8 cellular contexts compared by ENCODE assay signal in the genomic region with DNA sequence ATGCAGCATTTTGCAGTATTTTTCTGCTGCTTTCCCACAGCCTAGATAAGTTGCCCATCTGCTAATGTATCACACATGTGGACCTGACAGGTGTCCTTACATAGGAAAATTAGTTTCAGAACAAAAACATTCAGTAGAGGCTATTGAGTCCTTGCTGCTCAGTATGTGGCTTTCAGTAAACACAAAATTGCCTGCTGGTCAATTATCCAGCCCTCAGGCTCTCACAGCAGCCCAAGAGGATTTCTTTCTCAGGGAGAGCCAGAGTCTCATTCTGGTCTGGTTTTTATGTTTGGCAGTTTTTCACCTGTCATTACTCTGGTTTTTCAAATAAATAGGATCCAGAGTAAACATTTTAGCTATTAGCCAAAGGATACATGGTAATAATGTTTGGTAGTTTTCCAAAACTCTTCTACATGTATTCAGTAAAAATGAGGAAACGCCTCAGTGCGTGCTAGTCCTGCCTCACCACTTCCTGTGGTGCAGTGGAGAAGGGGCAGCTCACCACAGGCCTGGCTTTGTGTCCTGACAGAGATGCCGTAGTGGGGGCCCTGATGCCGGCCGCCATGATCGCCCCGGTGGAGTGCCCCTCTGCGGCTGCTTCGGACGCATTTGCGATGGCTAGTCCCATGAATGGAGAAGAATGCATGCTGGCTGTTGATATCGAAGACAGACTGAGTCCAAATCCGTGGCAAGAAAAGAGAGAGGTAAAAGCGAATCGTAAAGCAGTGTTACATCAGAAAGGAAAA.
DNase-seq lines count a peak whose midpoint lies in the region; ATAC-seq and TF ChIP-seq lines count a peak whose summit lies in the region.
"Not testable (repeated sequence)": the region's sequence is repeated elsewhere in the genome, so short reads cannot be mapped to it uniquely, and the experiment has no call there.

No MANE protein-coding gene starts in this region.

- not testable (repeated sequence) for H3K14ac ChIP-seq in mesenchymal stem cell (ENCODE audit: low read length in 2 of 2)

- not testable (repeated sequence) for H2AK5ac ChIP-seq in mesenchymal stem cell (ENCODE audit: low read length, severe bottlenecking)

- not testable (repeated sequence) for H3K4me2 ChIP-seq in mesenchymal stem cell (ENCODE audit: low read length, poor library complexity, severe bottlenecking)

- H3K4me3 Mint-ChIP-seq in activated CD8-positive, alpha-beta T cell treated with anti-CD3 and anti-CD28 coated beads for 36 hours = peak overlapping the region; percentile 61

- H2BK5ac ChIP-seq in mesenchymal stem cell (ENCODE audit: low read depth, low read length, poor library complexity, severe bottlenecking) = not testable (repeated sequence)

- not testable (repeated sequence) for H3K4me1 Mint-ChIP-seq in activated CD8-positive, alpha-beta T cell treated with anti-CD3 and anti-CD28 coated beads for 36 hours (ENCODE audit: low read depth)

- not testable (repeated sequence) for H3K9me3 ChIP-seq in mesenchymal stem cell (ENCODE audit: control insufficient read depth, low read length)

- peak overlapping the region; percentile 54 for H3K9ac ChIP-seq in mesenchymal stem cell (ENCODE audit: low read length)

- H3K27ac Mint-ChIP-seq in activated CD8-positive, alpha-beta T cell treated with anti-CD3 and anti-CD28 coated beads for 36 hours = peak overlapping the region; percentile 17

- H2BK15ac ChIP-seq in mesenchymal stem cell (ENCODE audit: low read depth, poor library complexity, severe bottlenecking) = not testable (repeated sequence)

- 93% methylated on average over 15 of the region's 15 CpGs for WGBS in mesenchymal stem cell

- not testable (repeated sequence) for H3K23ac ChIP-seq in mesenchymal stem cell (ENCODE audit: low read length in 2 of 2)

- POLR2A ChIA-PET in activated CD8-positive, alpha-beta T cell treated with anti-CD3 and anti-CD28 coated beads for 36 hours (lab: Charles Lee) = not testable (repeated sequence)

- H3K4me3 ChIP-seq in H7 (ENCODE audit: insufficient read depth, low read depth, low read length) = peak overlapping the region; percentile 22; the same call in 1 of the 2 replicates
- H3K4me3 ChIP-seq in NB4 (ENCODE audit: low read depth, low read length) = peak overlapping the region; percentile 88
- not testable (repeated sequence) for H3K4me3 ChIP-seq in mesenchymal stem cell (ENCODE audit: insufficient read depth in 1 of 2, low read depth in 1 of 2, low read length in 2 of 2)

- ATAC-seq in activated CD8-positive, alpha-beta T cell treated with anti-CD3 and anti-CD28 coated beads for 36 hours = not testable (repeated sequence)

- not testable (repeated sequence) for H3K18ac ChIP-seq in mesenchymal stem cell (ENCODE audit: low read depth in 1 of 2, low read length in 2 of 2)

- not testable (repeated sequence) for H3K27me3 Mint-ChIP-seq in activated CD8-positive, alpha-beta T cell treated with anti-CD3 and anti-CD28 coated beads for 36 hours

- not testable (repeated sequence) for H3K27ac ChIP-seq in mesenchymal stem cell (ENCODE audit: low read length, poor library complexity, severe bottlenecking)

- intact Hi-C loops in activated CD8-positive, alpha-beta T cell treated with anti-CD3 and anti-CD28 coated beads for 36 hours (cut with micrococcal nuclease) = not testable (repeated sequence)

- not testable (repeated sequence) for H3K27me3 ChIP-seq in H7 (ENCODE audit: control insufficient read depth, insufficient read depth, low read length)
- H3K27me3 ChIP-seq in mesenchymal stem cell (ENCODE audit: control insufficient read depth in 1 of 2, insufficient read depth in 1 of 2, low read length in 2 of 2) = peaks cover 0 to 23% of the 10 kb centered on the region in 2 experiments

- H3K9me3 Mint-ChIP-seq in activated CD8-positive, alpha-beta T cell treated with anti-CD3 and anti-CD28 coated beads for 36 hours = not testable (repeated sequence)

- not testable (repeated sequence) for H3K36me3 ChIP-seq in H7 (replicated peaks; ENCODE audit: control insufficient read depth, insufficient read depth, low read length); mesenchymal stem cell (ENCODE audit: control insufficient read depth in 1 of 2, insufficient read depth in 2 of 2, low read depth in 1 of 2, low read length in 2 of 2)

- CTCF ChIA-PET in activated CD8-positive, alpha-beta T cell treated with anti-CD3 and anti-CD28 coated beads for 36 hours (lab: Charles Lee) = not testable (repeated sequence)

- not testable (repeated sequence) for H3K4me1 ChIP-seq in mesenchymal stem cell (ENCODE audit: control insufficient read depth, insufficient read depth, low read depth, low read length)

- DNase-seq in DMS79 treated with DMSO at 0.1 percent for 48 hours (lab: John Stamatoyannopoulos, UW) = peak; percentile 28
- not testable (repeated sequence) for DNase-seq in H7, mesenchymal stem cell
- peak; percentile 90 for DNase-seq in NB4 (ENCODE audit: low read depth)
- peak; percentile 81 to 90 for DNase-seq in NOMO-1 (lab: John Stamatoyannopoulos, UW; ENCODE audit: unreplicated experiment in 2 of 2)
- DNase-seq in activated CD8-positive, alpha-beta T cell treated with anti-CD3 and anti-CD28 coated beads for 36 hours = peak; percentile 24
- DNase-seq in central memory CD4-positive, alpha-beta T cell = peak; percentile 49
- peak; percentile 22 to 58 for DNase-seq in stimulated activated CD8-positive, alpha-beta memory T cell treated with anti-CD3 and anti-CD28 coated beads, Interleukin-2, amount 100 ng/mL, for 48 hours (ENCODE audit: low read depth in 2 of 2)

- not testable (repeated sequence) for H2BK12ac ChIP-seq in mesenchymal stem cell (ENCODE audit: low read length in 2 of 2)

- H3K36me3 Mint-ChIP-seq in activated CD8-positive, alpha-beta T cell treated with anti-CD3 and anti-CD28 coated beads for 36 hours (ENCODE audit: low read depth) = not testable (repeated sequence)

- peak; percentile 58 for TF ChIP-seq POLR2A in NB4 (IDR thresholded peaks at IDR 0.05; ENCODE audit: extremely low read depth, insufficient read length)

- not testable (repeated sequence) for H4K8ac ChIP-seq in mesenchymal stem cell (ENCODE audit: low read length)

- TF ChIP-seq CTCF in NB4 (IDR thresholded peaks at IDR 0.05; ENCODE audit: low read depth, low read length); activated CD8-positive, alpha-beta T cell treated with anti-CD3 and anti-CD28 coated beads for 36 hours (IDR thresholded peaks at IDR 0.05): not testable (repeated sequence)

- not testable (repeated sequence) for H2AFZ ChIP-seq in mesenchymal stem cell (ENCODE audit: low read depth, low read length)

- not testable (repeated sequence) for H3K79me1 ChIP-seq in mesenchymal stem cell (replicated peaks; ENCODE audit: low read length, poor library complexity, severe bottlenecking)

- not testable (repeated sequence) for H2BK120ac ChIP-seq in mesenchymal stem cell (ENCODE audit: low read depth, low read length)

- H3K4ac ChIP-seq in mesenchymal stem cell (ENCODE audit: low read depth in 1 of 2, low read length in 2 of 2) = not testable (repeated sequence)

- H4K91ac ChIP-seq in mesenchymal stem cell (ENCODE audit: low read length) = not testable (repeated sequence)
